Comparison of ENCODE assay signal across 8 cellular contexts in the genomic region with DNA sequence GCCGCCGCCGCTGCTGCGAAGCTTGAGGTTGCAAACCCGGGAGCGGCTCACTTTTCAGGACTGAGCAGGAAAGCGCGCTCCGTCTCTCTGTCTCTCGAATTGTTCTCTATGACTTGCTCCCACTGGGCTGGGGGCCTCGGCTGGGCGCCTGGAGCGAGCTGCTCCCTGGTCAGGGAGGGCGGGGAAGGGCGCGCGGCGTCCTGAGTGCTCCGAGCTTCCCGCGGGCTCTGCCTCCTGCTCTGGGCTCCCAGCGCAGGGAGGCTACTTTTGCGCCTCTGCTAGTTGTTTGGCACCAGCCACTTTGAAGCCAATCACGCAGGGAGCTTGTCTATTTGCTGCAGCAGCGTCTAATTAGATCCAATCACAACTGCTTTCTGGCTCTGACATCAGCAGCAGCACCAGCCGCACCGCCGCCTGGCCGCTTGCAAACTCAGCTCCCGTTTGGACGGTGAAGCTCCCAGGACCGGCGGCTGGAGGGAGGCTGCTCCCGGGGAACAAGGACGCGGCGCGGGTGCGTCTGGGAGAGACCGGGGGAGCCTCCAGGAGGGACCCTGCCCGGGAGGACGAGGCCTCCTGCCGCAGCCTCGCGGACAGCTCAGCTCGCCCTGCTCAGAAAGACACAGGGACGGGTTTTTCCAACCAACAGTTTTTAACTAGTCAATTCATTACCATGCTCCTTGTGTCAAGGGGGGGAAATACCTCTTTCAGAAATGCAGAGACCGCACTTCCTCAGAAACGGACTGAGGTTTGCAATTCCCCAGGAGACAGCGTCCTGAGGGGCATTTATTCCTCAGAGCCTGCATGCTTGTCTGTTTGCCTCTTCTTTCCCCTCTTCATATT. TPM values are rescaled to one million over a fixed set of nuclear protein-coding genes. Genes with fewer than 3 reads are reported as not detected.
DNase-seq lines count a peak whose midpoint lies in the region; ATAC-seq and TF ChIP-seq lines count a peak whose summit lies in the region.

A gene (minus strand): TSS at position 304 of the 840 bp plus-strand sequence.

- no peaks in the 10 kb centered on the region for H3F3A ChIP-seq in MM.1S (ENCODE audit: insufficient read depth, low read length)

- H3K4me3 ChIP-seq in epithelial cell of esophagus (ENCODE audit: low read length) = peak within 1 kb of the TSS; percentile 3
- H3K4me3 ChIP-seq in effector memory CD4-positive, alpha-beta T cell (ENCODE audit: insufficient read depth, low read depth, low read length, poor library complexity, severe bottlenecking) = no peak within 1 kb of the TSS
- no peak within 1 kb of the TSS for H3K4me3 ChIP-seq in MM.1S (ENCODE audit: low read length)

- no peaks in the 10 kb centered on the region for H3K36me3 ChIP-seq in effector memory CD4-positive, alpha-beta T cell (ENCODE audit: control insufficient read depth, insufficient read depth, low read length)
- H3K36me3 ChIP-seq in MM.1S (replicated peaks; ENCODE audit: insufficient read depth, low read length) = no peaks in the 10 kb centered on the region

- no peaks in the 10 kb centered on the region for H3K79me2 ChIP-seq in MM.1S (ENCODE audit: low read length)

- DNase-seq in COR-L47 (lab: John Stamatoyannopoulos, UW) (peak; percentile 67), NCI-H748 treated with DMSO at 0.1 percent for 48 hours (lab: John Stamatoyannopoulos, UW) (peak; percentile 82), epithelial cell of esophagus (ENCODE audit: low read depth) (peak; percentile 49), occipital lobe (lab: John Stamatoyannopoulos, UW) (peak; percentile 79), MM.1S (no peak)
- DNase-seq in effector memory CD4-positive, alpha-beta T cell = no peak

- no peak within 1 kb of the TSS for H3K9ac ChIP-seq in MM.1S (ENCODE audit: low read length)

- H3K27ac ChIP-seq in effector memory CD4-positive, alpha-beta T cell (ENCODE audit: insufficient read depth, low read length, poor library complexity, severe bottlenecking) = no peak within 1 kb of the TSS
- H3K27ac ChIP-seq in MM.1S (ENCODE audit: low read length) = no peak within 1 kb of the TSS

- H2AFZ ChIP-seq in MM.1S (ENCODE audit: low read length) = no peak within 1 kb of the TSS

- peaks cover 12% of the 10 kb centered on the region for H3K4me1 ChIP-seq in effector memory CD4-positive, alpha-beta T cell (ENCODE audit: control insufficient read depth, insufficient read depth, low read length, poor library complexity, severe bottlenecking)
- no peaks in the 10 kb centered on the region for H3K4me1 ChIP-seq in MM.1S (ENCODE audit: low read length)

- H3K9me3 ChIP-seq in effector memory CD4-positive, alpha-beta T cell (ENCODE audit: control insufficient read depth, low read length) = no peaks in the 10 kb centered on the region
- no peaks in the 10 kb centered on the region for H3K9me3 ChIP-seq in MM.1S (replicated peaks; ENCODE audit: insufficient read depth, low read length)

- no peaks in the 10 kb centered on the region for H3K9me2 ChIP-seq in MM.1S (replicated peaks; ENCODE audit: insufficient read depth, low read length)

- no peak for TF ChIP-seq CTCF in epithelial cell of esophagus (IDR thresholded peaks at IDR 0.05; ENCODE audit: insufficient read depth, low read depth, low read length, missing control alignments)
- no peak for TF ChIP-seq CTCF in MM.1S (IDR thresholded peaks at IDR 0.05; ENCODE audit: low read length)

- peak; percentile 67 for ATAC-seq in GM19035 (IDR thresholded peaks at IDR 0.05; ENCODE audit: unreplicated experiment)
- ATAC-seq in HG03095 (IDR thresholded peaks at IDR 0.05; ENCODE audit: unreplicated experiment) = peak; percentile 53

- H3K27me3 ChIP-seq in effector memory CD4-positive, alpha-beta T cell (replicated peaks; ENCODE audit: control insufficient read depth, insufficient read depth, low read length, poor library complexity, severe bottlenecking) = peaks cover 22% of the 10 kb centered on the region
- no peaks in the 10 kb centered on the region for H3K27me3 ChIP-seq in MM.1S (replicated peaks; ENCODE audit: insufficient read depth, low read length)

- no peak within 1 kb of the TSS for H3K4me2 ChIP-seq in MM.1S (ENCODE audit: low read depth, low read length)

- H4K20me1 ChIP-seq in MM.1S (ENCODE audit: insufficient read depth, low read length) = no peaks in the 10 kb centered on the region

RNA-seq across cellular contexts. Expression of the gene that starts here (rescaled TPM):
- total RNA-seq in occipital lobe = 4.8 TPM

Comparison
In these comparisons a context has a peak if more than half of its experiments do, and no peak if none do; other contexts are left out.
1. DNase-seq: peak in COR-L47 (single experiment), NCI-H748 treated with DMSO at 0.1 percent for 48 hours (single experiment), epithelial cell of esophagus (single experiment) and occipital lobe (single experiment); none in effector memory CD4-positive, alpha-beta T cell (0 of 3) and MM.1S (single experiment).